Comparison of ENCODE assay signal across 9 cellular contexts in genomic region chr16:31487076-31487719, GRCh38. TPM values are rescaled to one million over a fixed set of nuclear protein-coding genes. Genes with fewer than 3 reads are reported as not detected.
DNase-seq lines count a peak whose midpoint lies in the region; ATAC-seq and TF ChIP-seq lines count a peak whose summit lies in the region.
"Had no signal": no experiment of that assay in that cellular context is flagged by ENCODE, and none has a peak within 500 bp of the region (broad histone marks: within the 10 kb centered on the region; RNA-seq: fewer than 3 reads in every experiment).

No MANE protein-coding gene starts in this region.

- peak overlapping the region; percentile 70 for H3K4me3 ChIP-seq in ACC112 (ENCODE audit: low read depth, low read length)
- peak overlapping the region; percentile 52 for H3K4me3 ChIP-seq in colonic mucosa
- H3K4me3 ChIP-seq in muscle layer of duodenum (ENCODE audit: low read depth in 1 of 2, low read length in 2 of 2): peak overlapping the region; percentile 67 to 79

- H2AFZ ChIP-seq in ACC112 (ENCODE audit: low read length, unreplicated experiment): no peak overlapping the region

- H3K79me2 ChIP-seq in ACC112 (ENCODE audit: control insufficient read depth, insufficient read depth, low read length, unreplicated experiment): no peaks in the 10 kb centered on the region

- no peaks in the 10 kb centered on the region for H3K36me3 ChIP-seq in ACC112 (ENCODE audit: insufficient read depth, low read length)
- no peaks in the 10 kb centered on the region for H3K36me3 ChIP-seq in colonic mucosa
- peaks cover 6 to 19% of the 10 kb centered on the region in 2 donors for H3K36me3 ChIP-seq in muscle layer of duodenum (ENCODE audit: control insufficient read depth in 1 of 2, insufficient read depth in 2 of 2, low read length in 2 of 2)

- H3K9me3 ChIP-seq in colonic mucosa (no peaks in the 10 kb centered on the region), muscle layer of duodenum (ENCODE audit: control insufficient read depth in 1 of 2, low read length in 2 of 2) (no peaks in the 10 kb centered on the region)

- H3K4me1 ChIP-seq in ACC112 (ENCODE audit: control insufficient read depth, insufficient read depth, low read length, unreplicated experiment) (peaks cover 6% of the 10 kb centered on the region), colonic mucosa (peaks cover 7% of the 10 kb centered on the region), muscle layer of duodenum (ENCODE audit: control insufficient read depth in 1 of 2, insufficient read depth in 2 of 2, low read length in 2 of 2) (peaks cover 0 to 18% of the 10 kb centered on the region in 2 donors), foreskin keratinocyte (no peaks in the 10 kb centered on the region)

- in situ Hi-C loops in G401 (cut with HindIII; ENCODE audit: low sequenced_read_pairs): no loop called here

- H3K27me3 ChIP-seq in ACC112 (ENCODE audit: insufficient read depth, low read length) (peaks cover 21% of the 10 kb centered on the region; the same call in 1 of the 2 replicates), colonic mucosa (no peaks in the 10 kb centered on the region), muscle layer of duodenum (ENCODE audit: low read depth, low read length) (peaks cover 6% of the 10 kb centered on the region), foreskin keratinocyte (peaks cover 36% of the 10 kb centered on the region)

- ATAC-seq in HG03354 (IDR thresholded peaks at IDR 0.05; ENCODE audit: poor library complexity, severe bottlenecking, unreplicated experiment) (peak; percentile 13), foreskin keratinocyte (no peak), GM19463 (IDR thresholded peaks at IDR 0.05; ENCODE audit: unreplicated experiment) (no peak), HG03097 (IDR thresholded peaks at IDR 0.05; ENCODE audit: low FRiP score, unreplicated experiment) (no peak)

- DNase-seq in colonic mucosa (no peak), G401 (ENCODE audit: low spot score) (no peak), foreskin keratinocyte (no peak)

- intact Hi-C loops in colonic mucosa (cut with DNase I): no loop called here

- H3K27ac ChIP-seq in ACC112 (ENCODE audit: low read depth, low read length): no peak overlapping the region
- peak overlapping the region; percentile 54 for H3K27ac ChIP-seq in colonic mucosa
- no peak overlapping the region for H3K27ac ChIP-seq in muscle layer of duodenum (ENCODE audit: low read length)
- no peak overlapping the region for H3K27ac ChIP-seq in foreskin keratinocyte
- H3K27ac ChIP-seq: VCaP had no signal

- TF ChIP-seq CTCF in colonic mucosa (IDR thresholded peaks at IDR 0.05): no peak
- no peak for TF ChIP-seq CTCF in foreskin keratinocyte (conservative IDR thresholded peaks at IDR 0.05)

- peak overlapping the region; percentile 77 to 79 for H3K9ac ChIP-seq in colonic mucosa (ENCODE audit: low read depth in 2 of 2, low read length in 2 of 2)

RNA-seq across cellular contexts. Expression of gene SLC5A2, which starts 4.3 kb away (rescaled TPM):
- total RNA-seq in colonic mucosa (under 1 TPM; 0.20 to 0.21 TPM), foreskin keratinocyte (0.04 TPM in 1 of 2 replicates, not detected in the other)
- not detected in 2 replicates for total RNA-seq in G401 (2014; rRNA removed; shearing (Covaris generic))
- polyA plus RNA-seq in foreskin keratinocyte: 0.17 and 0.19 TPM in 2 replicates

RNA-seq across cellular contexts. Expression of gene TGFB1I1, which starts 15.2 kb away (rescaled TPM):
- 10 to 100 TPM; 10.9 to 34.2 TPM for total RNA-seq in colonic mucosa
- 0.07 TPM in 1 of 2 replicates, not detected in the other for total RNA-seq in G401 (2014; rRNA removed; shearing (Covaris generic))
- total RNA-seq in foreskin keratinocyte: 18.2 and 19.7 TPM in 2 replicates
- 34.6 and 34.8 TPM in 2 replicates for polyA plus RNA-seq in foreskin keratinocyte

RNA-seq across cellular contexts. Expression of gene RUSF1, which starts 21.0 kb away (rescaled TPM):
- total RNA-seq in colonic mucosa (10 to 100 TPM; 53.3 to 78.1 TPM), foreskin keratinocyte (30.4 and 36.9 TPM in 2 replicates)
- total RNA-seq in G401 (2014; rRNA removed; shearing (Covaris generic)): 22.6 and 32.1 TPM in 2 replicates
- polyA plus RNA-seq in foreskin keratinocyte: 30.6 and 38.0 TPM in 2 replicates

RNA-seq across cellular contexts. Expression of gene ARMC5, which starts 27.9 kb away (rescaled TPM):
- total RNA-seq in colonic mucosa (10 to 100 TPM in 1 of 2 donors, 1 to 10 TPM in 1; 5.5 to 13.2 TPM), foreskin keratinocyte (6.1 TPM in 2 replicates)
- total RNA-seq in G401 (2014; rRNA removed; shearing (Covaris generic)): 7.6 and 12.2 TPM in 2 replicates
- polyA plus RNA-seq in foreskin keratinocyte: 6.4 and 6.9 TPM in 2 replicates

RNA-seq across cellular contexts. Expression of gene AHSP, which starts 40.5 kb away (rescaled TPM):
- total RNA-seq in colonic mucosa (not detected), foreskin keratinocyte (not detected in 2 replicates)
- not detected in 2 replicates for total RNA-seq in G401 (2014; rRNA removed; shearing (Covaris generic))
- not detected in 2 replicates for polyA plus RNA-seq in foreskin keratinocyte

Comparison
In these comparisons a context has a peak if more than half of its experiments do, and no peak if none do; other contexts are left out.
1. RNA of gene TGFB1I1, which starts 15.2 kb away (total RNA-seq): 10.9 to 34.2 TPM in colonic mucosa and 18.2 to 19.7 TPM in foreskin keratinocyte; 0.07 TPM in G401; every median in the first group is over 10 times any median in the second.
2. Peak in every context shown above with its lines, with median percentiles within 50 percentile points of each other: H3K4me3 ChIP-seq.